8 cellular contexts compared by ENCODE assay signal in genomic region chr2:38376683-38377500, GRCh38. TPM values are rescaled to one million over a fixed set of nuclear protein-coding genes. Genes with fewer than 3 reads are reported as not detected.
DNase-seq lines count a peak whose midpoint lies in the region; FAIRE-seq and TF ChIP-seq lines count a peak whose summit lies in the region.

Gene ATL2 (minus strand): TSS chr2:38377273. CDS start chr2:38377260, 13 bp downstream.

- H3K4me3 ChIP-seq in H1 (ENCODE audit: extremely low read depth in 1 of 4, insufficient read depth in 2 of 4, low read depth in 3 of 4, low read length in 4 of 4) = peak within 1 kb of the TSS; percentile 68 to 99 (median 96)
- peak within 1 kb of the TSS; percentile 71 for H3K4me3 ChIP-seq in mesendoderm (ENCODE audit: low read length)

- peak within 1 kb of the TSS; percentile 94; the same call in 1 of the 2 replicates for H2BK20ac ChIP-seq in H1 (ENCODE audit: low read length)

- no peak within 1 kb of the TSS for H3K14ac ChIP-seq in H1 (ENCODE audit: insufficient read length)

- H4K91ac ChIP-seq in H1 (replicated peaks; ENCODE audit: insufficient read length, low read length) = no peak within 1 kb of the TSS

- peak in 1 of 2 experiments; percentile 53; a peak in 1 of 3 replicates for TF ChIP-seq EP300 in H1 (IDR thresholded peaks at IDR 0.05; ENCODE audit: borderline replicate concordance in 1 of 2, low read depth in 2 of 2, low read length in 2 of 2)

- H3K23me2 ChIP-seq in H1 (ENCODE audit: low read depth, low read length) = peaks cover 8% of the 10 kb centered on the region

- FAIRE-seq in H1 (lab: Jason Lieb, UNC) = no peak

- H2BK120ac ChIP-seq in H1 (replicated peaks; ENCODE audit: low read depth, low read length) (no peak within 1 kb of the TSS), mesendoderm (ENCODE audit: low read depth, low read length) (peak within 1 kb of the TSS; percentile 39)

- peak within 1 kb of the TSS; percentile 75 for H2BK12ac ChIP-seq in H1 (ENCODE audit: low read depth, low read length)

- H2BK15ac ChIP-seq in H1 (ENCODE audit: low read length) = 0 out of 2 replicates have a peak within 1 kb of the TSS, but pooled peaks have one; percentile 12
- no peak within 1 kb of the TSS for H2BK15ac ChIP-seq in mesendoderm (replicated peaks; ENCODE audit: low read depth)

- H3K79me1 ChIP-seq in H1 (ENCODE audit: low read depth, low read length) = no peaks in the 10 kb centered on the region
- H3K79me1 ChIP-seq in mesendoderm (ENCODE audit: low read length) = peaks cover 2% of the 10 kb centered on the region

- H3K4me2 ChIP-seq in H1 (ENCODE audit: insufficient read depth in 1 of 2, low read depth in 2 of 2, low read length in 2 of 2) (peak within 1 kb of the TSS; percentile 76 to 84), mesendoderm (ENCODE audit: low read length) (peak within 1 kb of the TSS; percentile 73)

- peak; percentile 87 for TF ChIP-seq CTCF in GM20000 (IDR thresholded peaks at IDR 0.05; ENCODE audit: extremely low read depth, missing control alignments)
- peak; percentile 60 to 76 (median 63) for TF ChIP-seq CTCF in H1 (IDR thresholded peaks at IDR 0.05; ENCODE audit: control extremely low read depth in 1 of 3, insufficient read depth in 1 of 3, low read depth in 1 of 3, low read length in 3 of 3)

- H2AFZ ChIP-seq in H1 (ENCODE audit: low read length) = 0 out of 2 replicates have a peak within 1 kb of the TSS, but pooled peaks have one; percentile 9

- peak; percentile 88 to 89 for TF ChIP-seq POLR2A in H1 (IDR thresholded peaks at IDR 0.05; ENCODE audit: control extremely low read depth in 1 of 2, low read depth in 2 of 2, low read length in 2 of 2)

- H4K20me1 ChIP-seq in H1 (replicated peaks in 1 of 2; ENCODE audit: control insufficient read depth in 1 of 2, insufficient read depth in 2 of 2, low read length in 2 of 2) = peaks cover 11 to 23% of the 10 kb centered on the region in 2 experiments

- peak; percentile 86 for DNase-seq in COLO829 (ENCODE audit: low spot score)
- peak; percentile 95 for DNase-seq in GM20000 (ENCODE audit: low spot score)
- DNase-seq in HT1080 (ENCODE audit: low read depth) = peak; percentile 97
- DNase-seq in NOMO-1 (lab: John Stamatoyannopoulos, UW; ENCODE audit: unreplicated experiment in 2 of 2) = peak; percentile 95 to 98
- DNase-seq in activated CD8-positive, alpha-beta memory T cell treated with anti-CD3 and anti-CD28 coated beads for 4 hours (ENCODE audit: low read depth in 2 of 2) = peak; percentile 85 to 89
- DNase-seq in H1 (ENCODE audit: low read depth in 1 of 2, low spot score in 2 of 2) = peak; percentile 91 to 92
- peak; percentile 98 for DNase-seq in mesendoderm
- DNase-seq in stimulated activated CD8-positive, alpha-beta memory T cell treated with anti-CD3 and anti-CD28 coated beads, Interleukin-15, amount 100 ng/mL, for 1 hour (ENCODE audit: low read depth) = peak; percentile 85

- H3K79me2 ChIP-seq in H1 (ENCODE audit: control insufficient read depth in 1 of 2, insufficient read depth in 2 of 2, low read length in 2 of 2) (peaks cover 29 to 47% of the 10 kb centered on the region in 2 experiments), mesendoderm (ENCODE audit: control insufficient read depth, insufficient read depth, low read length) (peaks cover 43% of the 10 kb centered on the region)

- peak within 1 kb of the TSS; percentile 79 to 99 (median 96) for H3K9ac ChIP-seq in H1 (replicated peaks in 1 of 4; ENCODE audit: extremely low read depth in 1 of 4, low read depth in 3 of 4, low read length in 3 of 4)
- peak within 1 kb of the TSS; percentile 95 for H3K9ac ChIP-seq in mesendoderm (ENCODE audit: low read length)

- no peaks in the 10 kb centered on the region for H3K9me3 ChIP-seq in H1 (ENCODE audit: insufficient read depth in 2 of 2, low read depth in 1 of 2, low read length in 1 of 2)

- peak within 1 kb of the TSS; percentile 99 for H3K18ac ChIP-seq in H1 (ENCODE audit: extremely low read depth, low read length)
- peak within 1 kb of the TSS; percentile 46 for H3K18ac ChIP-seq in mesendoderm (ENCODE audit: low read length)

- H2BK5ac ChIP-seq in H1 (ENCODE audit: low read depth, low read length) (peak within 1 kb of the TSS; percentile 95), mesendoderm (ENCODE audit: low read length) (peak within 1 kb of the TSS; percentile 73)

- H3K23ac ChIP-seq in H1 (ENCODE audit: insufficient read length) = no peak within 1 kb of the TSS
- no peak within 1 kb of the TSS for H3K23ac ChIP-seq in mesendoderm (ENCODE audit: low read length)

- 0% methylated on average over 29 of the region's 116 CpGs; no CpG with 5 or more reads in 1 of the 2 experiments for WGBS in H1 (ENCODE audit: extremely low coverage in 1 of 2, insufficient coverage in 1 of 2, insufficient read length in 1 of 2, insufficient replicate concordance in 2 of 2, low coverage in 1 of 2, low lambda C conversion rate in 2 of 2, missing lambda C conversion rate in 1 of 2), 2 experiments
- no CpG with 5 or more reads among the region's 116 CpGs for WGBS in mesendoderm (ENCODE audit: extremely low coverage, insufficient coverage, low lambda C conversion rate)

- peak within 1 kb of the TSS; percentile 98 for H3K56ac ChIP-seq in H1 (replicated peaks; ENCODE audit: insufficient read length, low read depth, low read length)
- H3K56ac ChIP-seq in mesendoderm (ENCODE audit: low read length) = peak within 1 kb of the TSS; percentile 99

- H3K27me3 ChIP-seq in H1 (replicated peaks in 1 of 4; ENCODE audit: control insufficient read depth in 3 of 4, extremely low read depth in 1 of 4, insufficient read depth in 3 of 4, low read length in 3 of 4) (no peaks in the 10 kb centered on the region; a peak in 1 of 7 replicates), mesendoderm (ENCODE audit: insufficient read depth, low read length, poor library complexity) (no peaks in the 10 kb centered on the region)

- POLR2A ChIA-PET in H1 (lab: Charles Lee; ENCODE audit: partially characterized antibody) = interaction anchor here (0.6 to 2.5 kb wide), 25 partner anchors 9 to 1195 kb away, joined by 3 to 9 read pairs (median 4); partner anchors contain the start of gene SRSF7

- peak within 1 kb of the TSS; percentile 96 for H3K27ac ChIP-seq in H1 (ENCODE audit: low read depth, low read length)
- peak within 1 kb of the TSS; percentile 62 for H3K27ac ChIP-seq in mesendoderm (ENCODE audit: low read depth, low read length)

- H2AK5ac ChIP-seq in H1 (ENCODE audit: low read depth, low read length) = no peak within 1 kb of the TSS
- no peak within 1 kb of the TSS for H2AK5ac ChIP-seq in mesendoderm (ENCODE audit: low read length)

- TF ChIP-seq RAD21 in H1 (IDR thresholded peaks at IDR 0.05 in 1 of 2, conservative IDR thresholded peaks at IDR 0.05 in 1 of 2; ENCODE audit: low read depth in 2 of 2, low read length in 2 of 2) = peak; percentile 42 to 66

- H4K5ac ChIP-seq in H1 (ENCODE audit: insufficient read length, low read depth, low read length) (peak within 1 kb of the TSS; percentile 92), mesendoderm (ENCODE audit: low read length) (no peak within 1 kb of the TSS)

- H3K4ac ChIP-seq in H1 (replicated peaks; ENCODE audit: insufficient read length, low read depth, low read length) (no peak within 1 kb of the TSS), mesendoderm (ENCODE audit: low read depth, low read length) (peak within 1 kb of the TSS; percentile 93)

- peaks cover 0 to 4% (median 1%) of the 10 kb centered on the region in 4 experiments; a peak in 2 of 8 replicates for H3K36me3 ChIP-seq in H1 (ENCODE audit: control insufficient read depth in 2 of 4, insufficient read depth in 4 of 4, low read length in 3 of 4)
- no peaks in the 10 kb centered on the region for H3K36me3 ChIP-seq in mesendoderm (ENCODE audit: control insufficient read depth, insufficient read depth, low read length)

- peaks cover 0 to 5% (median 4%) of the 10 kb centered on the region in 4 experiments; a peak in 3 of 7 replicates for H3K4me1 ChIP-seq in H1 (replicated peaks in 1 of 4; ENCODE audit: control insufficient read depth in 3 of 4, insufficient read depth in 4 of 4, low read length in 3 of 4)
- peaks cover 8% of the 10 kb centered on the region for H3K4me1 ChIP-seq in mesendoderm (ENCODE audit: control insufficient read depth, low read depth, low read length)

- CTCF ChIA-PET in H1 (lab: Charles Lee; ENCODE audit: partially characterized antibody) = interaction anchor here (0.6 to 4.6 kb wide), 28 partner anchors 10 to 1478 kb away, joined by 3 to 40 read pairs (median 4); no protein-coding TSS in a partner anchor

- H4K8ac ChIP-seq in H1 (ENCODE audit: extremely low read depth, insufficient read depth, low read length) (peak within 1 kb of the TSS; percentile 99; the same call in 1 of the 2 replicates), mesendoderm (ENCODE audit: low read depth, low read length) (no peak within 1 kb of the TSS)

TF ChIP-seq in H1, 55 proteins besides CTCF, POLR2A, EP300 and RAD21 (continues in another document):
- no peak for TF ChIP-seq ZNF274 (IDR thresholded peaks at IDR 0.05; ENCODE audit: borderline replicate concordance, extremely low read depth, low read length)
- no peak for TF ChIP-seq SP2 (IDR thresholded peaks at IDR 0.05; ENCODE audit: low read length)
- no peak for TF ChIP-seq ATF3 (IDR thresholded peaks at IDR 0.05; ENCODE audit: insufficient read depth, low read depth, low read length)
- no peak for TF ChIP-seq RNF2 (IDR thresholded peaks at IDR 0.05; ENCODE audit: borderline replicate concordance, low read depth, low read length, missing control alignments, poor library complexity, severe bottlenecking)
- no peak for TF ChIP-seq ASH2L (IDR thresholded peaks at IDR 0.05; ENCODE audit: low read length)
- no peak for TF ChIP-seq CBX8 (IDR thresholded peaks at IDR 0.05; ENCODE audit: borderline replicate concordance, low read depth, low read length)
- no peak for TF ChIP-seq SRF (IDR thresholded peaks at IDR 0.05; ENCODE audit: low read depth, low read length)

RNA-seq across cellular contexts. Expression of gene ATL2, which starts in this region (rescaled TPM):
- total RNA-seq in HT1080 (2014; rRNA removed; shearing (Covaris generic)) = 66.8 and 68.3 TPM in 2 replicates
- polyA plus RNA-seq in HT1080 (2015; cell fraction: cytosol; rRNA removed) = 35.0 and 49.3 TPM in 2 replicates
- 112 and 143 TPM in 2 replicates for polyA plus RNA-seq in HT1080 (2015; cell fraction: nucleus; rRNA removed)
- total RNA-seq in H1 (2021; fragmentation: NEBNext Ultra II Directional; extraction: Animal tissue kit (Norgen Biotek cat#: 25700)) = 82.9 and 84.6 TPM in 2 replicates
- polyA plus RNA-seq in H1 (2011; rRNA removed) = 38.8 and 66.2 TPM in 2 replicates
- polyA plus RNA-seq in H1 (2011; cell fraction: cytosol; rRNA removed) = 62.4 TPM
- 19.6 TPM for polyA plus RNA-seq in H1 (2011; cell fraction: nucleus; rRNA removed)
- polyA plus RNA-seq in H1 (2012, experiment 1 of 2) = 46.7 to 77.6 TPM (median 53.6 TPM) in 4 replicates
- polyA plus RNA-seq in H1 (2012, experiment 2 of 2) = 16.2 TPM
- polyA plus RNA-seq in H1 (2013, experiment 1 of 2) = 42.8 TPM
- polyA plus RNA-seq in H1 (2013, experiment 2 of 2) = 44.0 TPM
- polyA minus RNA-seq in H1 (2011; rRNA and poly(A)+ RNA removed) = 47.6 and 59.7 TPM in 2 replicates
- polyA minus RNA-seq in H1 (2011; cell fraction: cytosol; rRNA and poly(A)+ RNA removed) = 70.9 TPM
- polyA minus RNA-seq in H1 (2011; cell fraction: nucleus; rRNA and poly(A)+ RNA removed) = 85.2 TPM
- 32.1 TPM for polyA plus RNA-seq in mesendoderm (2013, experiment 1 of 2)
- 32.4 TPM for polyA plus RNA-seq in mesendoderm (2013, experiment 2 of 2)

Comparison
In these comparisons a context has a peak if more than half of its experiments do, and no peak if none do; other contexts are left out.
1. Peak in every context shown above with its lines: DNase-seq, H3K4me3 ChIP-seq and H3K27ac ChIP-seq.